Comparison of ENCODE assay signal across 8 cellular contexts in genomic region chr15:71651750-71652186, GRCh38.
DNase-seq lines count a peak whose midpoint lies in the region; ATAC-seq and TF ChIP-seq lines count a peak whose summit lies in the region.

No MANE protein-coding gene starts in this region.

- H3K36me3 ChIP-seq in DND-41 (ENCODE audit: insufficient read depth, low read length) = no peaks in the 10 kb centered on the region
- H3K36me3 ChIP-seq in SK-N-MC (ENCODE audit: insufficient read depth, low read length) = no peaks in the 10 kb centered on the region

- no peaks in the 10 kb centered on the region for H4K20me1 ChIP-seq in DND-41 (ENCODE audit: insufficient read depth, low read length)

- H3K9ac ChIP-seq in DND-41 (ENCODE audit: low read depth, low read length) = no peak overlapping the region
- H3K9ac ChIP-seq in SK-N-MC (ENCODE audit: insufficient read length) = no peak overlapping the region

- H3K4me1 ChIP-seq in DND-41 (ENCODE audit: insufficient read depth, low read length) (no peaks in the 10 kb centered on the region), foreskin keratinocyte (no peaks in the 10 kb centered on the region)

- H2AFZ ChIP-seq in DND-41 (ENCODE audit: low read depth, low read length) = no peak overlapping the region

- ATAC-seq in DND-41 (ENCODE audit: insufficient read depth, low read depth) = no peak
- no peak for ATAC-seq in foreskin keratinocyte
- ATAC-seq in HG02588 (IDR thresholded peaks at IDR 0.05; ENCODE audit: unreplicated experiment) = no peak

- H3K27ac ChIP-seq in DND-41 (ENCODE audit: low read length) (no peak overlapping the region), SK-N-MC (no peak overlapping the region), foreskin keratinocyte (no peak overlapping the region)

- no peaks in the 10 kb centered on the region for H3K79me2 ChIP-seq in DND-41 (ENCODE audit: insufficient read depth, low read length)

- DNase-seq in DND-41 (no peak), SK-N-MC (ENCODE audit: low read depth, low spot score) (peak; percentile 6), foreskin keratinocyte (peak; percentile 17 to 50), putamen (ENCODE audit: low spot score) (peak; percentile 53)
- DNase-seq in activated CD8-positive, alpha-beta memory T cell treated with anti-CD3 and anti-CD28 coated beads, Interleukin-2, amount 50 U/mL, for 48 hours = no peak
- DNase-seq in activated effector memory CD4-positive, alpha-beta T cell treated with Interleukin-2 at 50 U/mL for 16 hours = no peak

- H3K27me3 ChIP-seq in DND-41 (ENCODE audit: insufficient read depth, low read length, poor library complexity) (no peaks in the 10 kb centered on the region), foreskin keratinocyte (no peaks in the 10 kb centered on the region)

- H3K4me3 ChIP-seq in DND-41 (ENCODE audit: low read depth in 1 of 2, low read length in 2 of 2) = no peak overlapping the region
- no peak overlapping the region for H3K4me3 ChIP-seq in SK-N-MC

- H3K4me2 ChIP-seq in DND-41 (ENCODE audit: insufficient read depth, low read length) = no peak overlapping the region

- TF ChIP-seq CTCF in DND-41 (IDR thresholded peaks at IDR 0.05; ENCODE audit: borderline replicate concordance, extremely low read depth, low read length, poor library complexity, severe bottlenecking) (peak; percentile 44), foreskin keratinocyte (conservative IDR thresholded peaks at IDR 0.05) (peak; percentile 76)

- TF ChIP-seq EP300 in Ishikawa (IDR thresholded peaks at IDR 0.05; ENCODE audit: borderline replicate concordance) = no peak

- peak; percentile 74 for TF ChIP-seq RAD21 in Ishikawa (IDR thresholded peaks at IDR 0.05; ENCODE audit: low read depth)

- H3K9me3 ChIP-seq in DND-41 (ENCODE audit: insufficient read depth, low read length, severe bottlenecking) (no peaks in the 10 kb centered on the region), SK-N-MC (ENCODE audit: low read depth, low read length) (no peaks in the 10 kb centered on the region)

TF ChIP-seq in Ishikawa, 13 proteins besides CTCF, POLR2A, EP300 and RAD21:
- TF ChIP-seq USF1 (IDR thresholded peaks at IDR 0.05) (no peak), TCF12 (IDR thresholded peaks at IDR 0.05; ENCODE audit: low read depth) (no peak), ZBTB7A (IDR thresholded peaks at IDR 0.05; ENCODE audit: low read depth) (no peak), TAF1 (IDR thresholded peaks at IDR 0.05; ENCODE audit: low read depth) (no peak), CEBPB (IDR thresholded peaks at IDR 0.05) (no peak), MAX (IDR thresholded peaks at IDR 0.05) (no peak), TEAD4 (IDR thresholded peaks at IDR 0.05) (no peak), REST (IDR thresholded peaks at IDR 0.05; ENCODE audit: low read depth) (no peak), NFIC (IDR thresholded peaks at IDR 0.05) (no peak), FOXM1 (IDR thresholded peaks at IDR 0.05; ENCODE audit: borderline replicate concordance, low read depth) (no peak), EGR1 (IDR thresholded peaks at IDR 0.05) (no peak), CREB1 (IDR thresholded peaks at IDR 0.05; ENCODE audit: low read depth) (no peak), YY1 (IDR thresholded peaks at IDR 0.05; ENCODE audit: low read depth) (no peak)
TF ChIP-seq in Ishikawa: peak in this region for 0.

Comparison
In these comparisons a context has a peak if more than half of its experiments do, and no peak if none do; other contexts are left out.
1. DNase-seq: peak in SK-N-MC (single experiment), foreskin keratinocyte (2 of 2) and putamen (single experiment); none in DND-41 (single experiment), activated CD8-positive, alpha-beta memory T cell treated with anti-CD3 and anti-CD28 coated beads, Interleukin-2, amount 50 U/mL, for 48 hours (single experiment) and activated effector memory CD4-positive, alpha-beta T cell treated with Interleukin-2 at 50 U/mL for 16 hours (single experiment).